ENCODE assay signal across 12 cellular contexts in the genomic region with DNA sequence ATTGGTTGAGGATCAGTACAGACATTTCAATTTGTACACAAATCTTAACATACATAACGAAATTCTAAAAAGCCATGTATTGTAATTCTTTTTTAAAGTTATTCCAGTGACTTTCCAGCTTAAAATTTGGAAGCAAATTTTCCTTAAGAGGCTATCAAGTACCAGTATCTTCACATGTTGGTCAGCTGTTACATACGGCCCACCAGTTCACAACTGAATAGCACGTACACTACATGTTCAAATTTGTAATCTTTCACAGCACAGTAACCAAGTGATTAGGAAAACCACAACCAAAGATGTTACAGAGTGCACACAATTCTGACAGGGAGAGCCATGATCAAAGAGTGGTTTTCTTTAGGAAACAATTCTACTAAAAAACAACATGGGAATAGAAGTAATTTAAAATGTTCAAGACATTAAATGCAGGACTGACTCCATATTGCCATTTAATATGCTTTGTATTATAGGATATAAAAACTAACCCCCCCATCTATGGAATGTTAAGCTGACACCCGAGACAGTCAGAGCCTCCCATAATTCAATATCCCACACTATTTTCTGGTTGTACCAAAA. TPM values are rescaled to one million over a fixed set of nuclear protein-coding genes. Genes with fewer than 3 reads are reported as not detected.
"Had no signal": no experiment of that assay in that cellular context is flagged by ENCODE, and none has a peak within 500 bp of the region (broad histone marks: within the 10 kb centered on the region; RNA-seq: fewer than 3 reads in every experiment).

No MANE protein-coding gene starts in this region.

RNA-seq across cellular contexts. Expression of a gene that starts 11.1 kb away (rescaled TPM):
- total RNA-seq: SJCRH30 had no signal

RNA-seq across cellular contexts. Expression of a gene that starts 18.1 kb away (rescaled TPM):
- total RNA-seq: OCI-LY7, PC-3, PC-9, Peyer's patch, Right ventricle myocardium inferior, Right ventricle myocardium superior, RPMI7951, SJCRH30, SJSA1, SK-MEL-5, T-cell had no signal
- polyA plus RNA-seq: SK-N-SH had no signal
